Comparison of ENCODE assay signal across 14 cellular contexts in genomic region chr6:47180633-47181032, GRCh38.
DNase-seq lines count a peak whose midpoint lies in the region; ATAC-seq, FAIRE-seq and TF ChIP-seq lines count a peak whose summit lies in the region.
"Had no signal": no experiment of that assay in that cellular context is flagged by ENCODE, and none has a peak within 500 bp of the region (broad histone marks: within the 10 kb centered on the region; RNA-seq: fewer than 3 reads in every experiment).

No MANE protein-coding gene starts in this region.

- CTCF ChIA-PET in A673 (lab: Charles Lee), result no interaction called here

- H3K27me3 ChIP-seq in A673 (replicated peaks; ENCODE audit: insufficient read depth, low read depth, low read length, poor library complexity), result no peaks in the 10 kb centered on the region
- H3K27me3 ChIP-seq: colonic mucosa, Peyer's patch, testis had no signal

- H3K36me3 ChIP-seq in A673 (ENCODE audit: insufficient read depth, low read length, poor library complexity, severe bottlenecking), result no peaks in the 10 kb centered on the region
- H3K36me3 ChIP-seq: colonic mucosa, Peyer's patch had no signal

- no peak overlapping the region for H3K4me3 ChIP-seq in A673 (ENCODE audit: low read depth, low read length, poor library complexity, severe bottlenecking)
- H3K4me3 ChIP-seq: colonic mucosa, Peyer's patch, testis had no signal

- TF ChIP-seq CTCF in A673 (conservative IDR thresholded peaks at IDR 0.05; ENCODE audit: low read depth, low read length), result no peak

- H3K9me3 ChIP-seq in A673 (ENCODE audit: low read depth, low read length, poor library complexity, severe bottlenecking), result no peaks in the 10 kb centered on the region
- H3K9me3 ChIP-seq: colonic mucosa, Peyer's patch, testis had no signal

- ATAC-seq in GM18868 (IDR thresholded peaks at IDR 0.05; ENCODE audit: unreplicated experiment), result peak; percentile 43
- no peak for ATAC-seq in GM19467 (IDR thresholded peaks at IDR 0.05; ENCODE audit: unreplicated experiment)

- no peak for FAIRE-seq in RCC 7860 (lab: Jason Lieb, UNC)

- intact Hi-C loops in A673 (cut with micrococcal nuclease; ENCODE audit: unreplicated experiment), result no loop called here

- no peak overlapping the region for H3K27ac ChIP-seq in A673 (ENCODE audit: low read depth, low read length, poor library complexity, severe bottlenecking)
- H3K27ac ChIP-seq: C4-2B, colonic mucosa, Peyer's patch, testis had no signal

- BruUV-seq in A673 (replicated peaks; lab: Mats Ljungman, UMichigan), result no TSS peak

- POLR2A ChIA-PET in A673 (lab: Charles Lee; ENCODE audit: low non-redundant PET), result no interaction called here

- H3K4me1 ChIP-seq in A673 (ENCODE audit: insufficient read depth, low read length, poor library complexity, severe bottlenecking), result no peaks in the 10 kb centered on the region
- H3K4me1 ChIP-seq: colonic mucosa, Peyer's patch, testis had no signal

- DNase-seq in A673 (ENCODE audit: low spot score) (peak; percentile 40), RCC 7860 (ENCODE audit: low spot score) (peak; percentile 78), fibroblast of peridontal ligament (ENCODE audit: extremely low read depth) (peak; percentile 38), HuH-7 (ENCODE audit: low spot score) (no peak)
- no peak for DNase-seq in activated effector memory CD4-positive, alpha-beta T cell treated with anti-CD3 and anti-CD28 coated beads, Interleukin-2, amount 50 U/mL, for 16 hours
- no peak for DNase-seq in activated CD8-positive, alpha-beta memory T cell treated with anti-CD3 and anti-CD28 coated beads, Interleukin-2, amount 50 U/mL, for 4 hours
- DNase-seq: activated CD4-positive, CD25-positive, alpha-beta regulatory T cell; colonic mucosa; NCI-H2081; Peyer's patch; testis had no signal

Comparison
In these comparisons a context has a peak if more than half of its experiments do, and no peak if none do; other contexts are left out.
1. DNase-seq: peak in A673 (single experiment), RCC 7860 (single experiment) and fibroblast of peridontal ligament (single experiment); none in activated effector memory CD4-positive, alpha-beta T cell treated with anti-CD3 and anti-CD28 coated beads, Interleukin-2, amount 50 U/mL, for 16 hours (single experiment), activated CD8-positive, alpha-beta memory T cell treated with anti-CD3 and anti-CD28 coated beads, Interleukin-2, amount 50 U/mL, for 4 hours (single experiment) and HuH-7 (single experiment).